16 cellular contexts compared by ENCODE assay signal in genomic region chr9:125785187-125785840, GRCh38. TPM values are rescaled to one million over a fixed set of nuclear protein-coding genes. Genes with fewer than 3 reads are reported as not detected.
DNase-seq lines count a peak whose midpoint lies in the region; ATAC-seq, FAIRE-seq and TF ChIP-seq lines count a peak whose summit lies in the region.
"Had no signal": no experiment of that assay in that cellular context is flagged by ENCODE, and none has a peak within 500 bp of the region (broad histone marks: within the 10 kb centered on the region; RNA-seq: fewer than 3 reads in every experiment).

No MANE protein-coding gene starts in this region.

- intact Hi-C loops in posterior cingulate gyrus (cut with DNase I) = no loop called here

- no peak for TF ChIP-seq POLR2A in GM12891 (IDR thresholded peaks at IDR 0.05; ENCODE audit: low read depth, low read length)

- peak; percentile 26 for FAIRE-seq in GM12891 (lab: Jason Lieb, UNC)
- FAIRE-seq: frontal cortex, HTR-8/SVneo, small intestine had no signal

- no peak for ATAC-seq in HG03108 (IDR thresholded peaks at IDR 0.05; ENCODE audit: unreplicated experiment)
- ATAC-seq: PC-3 had no signal

- H3K4me3 ChIP-seq in fibroblast of mammary gland (ENCODE audit: control insufficient read depth, low read depth, low read length) = no peak overlapping the region
- H3K4me3 ChIP-seq: tibial nerve had no signal

- no peak for DNase-seq in GM12891 (ENCODE audit: insufficient read length, low spot score)
- DNase-seq in activated CD8-positive, alpha-beta memory T cell treated with anti-CD3 and anti-CD28 coated beads for 48 hours (ENCODE audit: low read depth in 2 of 3, low spot score in 2 of 3) = peak; percentile 3 to 8 (median 4)
- peak; percentile 59 for DNase-seq in fibroblast of mammary gland (ENCODE audit: low read depth)
- peak; percentile 10 for DNase-seq in stimulated activated CD4-positive, alpha-beta T cell treated with anti-CD3 and anti-CD28 coated beads, Interleukin-4, amount 100 ng/mL, for 1 hour
- DNase-seq in iPS-NIHi7 (ENCODE audit: extremely low spot score) = no peak
- no peak for DNase-seq in KG1 (lab: John Stamatoyannopoulos, UW)
- no peak for DNase-seq in posterior cingulate gyrus
- DNase-seq: Calu3, mammary epithelial cell, NCI-H1930, PC-3, small intestine had no signal

- no peak for TF ChIP-seq CTCF in fibroblast of mammary gland (conservative IDR thresholded peaks at IDR 0.05; ENCODE audit: control insufficient read depth, insufficient read depth, low read depth, low read length)

TF ChIP-seq in GM12891, 5 proteins besides CTCF, POLR2A, EP300 and RAD21:
- TF ChIP-seq TAF1 (IDR thresholded peaks at IDR 0.05; ENCODE audit: low read depth, low read length) = no peak
- no peak for TF ChIP-seq POU2F2 (IDR thresholded peaks at IDR 0.05; ENCODE audit: low read depth, low read length)
- no peak for TF ChIP-seq POLR2AphosphoS5 (IDR thresholded peaks at IDR 0.05; ENCODE audit: low read depth, low read length)
- no peak for TF ChIP-seq SPI1 (IDR thresholded peaks at IDR 0.05; ENCODE audit: low read depth, low read length)
- TF ChIP-seq PAX5 (IDR thresholded peaks at IDR 0.05; ENCODE audit: insufficient read depth, low read length, severe bottlenecking) = no peak

RNA-seq across cellular contexts. Expression of gene PBX3, which starts 38.1 kb away (rescaled TPM):
- polyA plus RNA-seq in GM12891 (2012; ENCODE audit: low read depth, missing spikeins) = 19.2 TPM

Comparison
In these comparisons a context has a peak if more than half of its experiments do, and no peak if none do; other contexts are left out.
1. DNase-seq: peak in activated CD8-positive, alpha-beta memory T cell treated with anti-CD3 and anti-CD28 coated beads for 48 hours (3 of 3), fibroblast of mammary gland (single experiment) and stimulated activated CD4-positive, alpha-beta T cell treated with anti-CD3 and anti-CD28 coated beads, Interleukin-4, amount 100 ng/mL, for 1 hour (single experiment); none in GM12891 (single experiment), iPS-NIHi7 (single experiment), KG1 (single experiment) and posterior cingulate gyrus (0 of 10).